Comparison of ENCODE assay signal across 22 cellular contexts in the genomic region with DNA sequence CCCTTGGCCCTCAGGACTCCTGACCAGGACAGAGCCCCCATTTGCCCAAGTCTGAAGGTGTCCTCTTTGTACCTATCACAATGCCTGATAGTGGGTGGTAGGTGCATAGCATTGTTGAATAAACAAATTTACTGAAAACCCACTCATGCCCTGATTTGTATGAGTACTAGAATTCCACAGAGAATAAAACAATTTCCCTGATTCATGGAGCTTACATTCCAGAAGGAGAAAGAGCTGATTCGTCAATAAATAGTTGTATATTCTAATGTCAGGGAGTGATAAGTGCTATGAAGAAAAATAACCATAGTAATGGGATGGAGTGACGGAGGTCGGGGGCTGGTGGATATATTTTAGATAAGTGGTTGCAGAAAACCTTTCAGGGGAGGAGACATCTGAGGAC.
"Had no signal": no experiment of that assay in that cellular context is flagged by ENCODE, and none has a peak within 500 bp of the region (broad histone marks: within the 10 kb centered on the region; RNA-seq: fewer than 3 reads in every experiment).

No MANE protein-coding gene starts in this region.

- H3K36me3 ChIP-seq: colonic mucosa, esophagus muscularis mucosa, gastrocnemius medialis, lower lobe of right lung, neutrophil, prostate gland, right atrium auricular region, spleen, tibial artery had no signal

- ATAC-seq: gastrocnemius medialis; left ventricle myocardium superior; natural killer cell; stimulated activated naive CD8-positive, alpha-beta T cell treated with anti-CD3 and anti-CD28 coated beads, Interleukin-15, Interleukin-2, amounts not matched to agents 100 U/mL and 50 U/mL, for 24 hours had no signal

- H3K27me3 ChIP-seq: colonic mucosa, esophagus muscularis mucosa, gastrocnemius medialis, neutrophil, right atrium auricular region, spleen, testis, tibial artery had no signal

- H3K4me1 ChIP-seq: colonic mucosa, gastrocnemius medialis, prostate gland, testis had no signal

- DNase-seq: colonic mucosa; dermis blood vessel endothelial cell; effector memory CD4-positive, alpha-beta T cell; foreskin fibroblast; gastrocnemius medialis; head of caudate nucleus; left ventricle myocardium superior; lower lobe of right lung; natural killer cell; spleen; stimulated activated CD4-positive, alpha-beta T cell treated with anti-CD3 and anti-CD28 coated beads, Interleukin-4, amount 100 ng/mL, for 4 hours; stimulated activated naive CD8-positive, alpha-beta T cell treated with anti-CD3 and anti-CD28 coated beads, Interleukin-15, Interleukin-2, amounts not matched to agents 100 U/mL and 50 U/mL, for 24 hours; substantia nigra; testis; tibial artery had no signal

- H3K9me3 ChIP-seq: colonic mucosa, esophagus muscularis mucosa, gastrocnemius medialis, lower lobe of right lung, neutrophil, prostate gland, right atrium auricular region, spleen, testis, tibial artery had no signal

- FAIRE-seq: endothelial cell of umbilical vein, keratinocyte had no signal

- H3K27ac ChIP-seq: colonic mucosa, esophagus muscularis mucosa, gastrocnemius medialis, lower lobe of right lung, neutrophil, prostate gland, right atrium auricular region, skin epidermis, spleen, testis, tibial artery had no signal

- H3K4me3 ChIP-seq: colonic mucosa, esophagus muscularis mucosa, gastrocnemius medialis, lower lobe of right lung, prostate gland, right atrium auricular region, skin epidermis, spleen, testis, tibial artery had no signal
